ENCODE assay signal across 8 cellular contexts in the genomic region with DNA sequence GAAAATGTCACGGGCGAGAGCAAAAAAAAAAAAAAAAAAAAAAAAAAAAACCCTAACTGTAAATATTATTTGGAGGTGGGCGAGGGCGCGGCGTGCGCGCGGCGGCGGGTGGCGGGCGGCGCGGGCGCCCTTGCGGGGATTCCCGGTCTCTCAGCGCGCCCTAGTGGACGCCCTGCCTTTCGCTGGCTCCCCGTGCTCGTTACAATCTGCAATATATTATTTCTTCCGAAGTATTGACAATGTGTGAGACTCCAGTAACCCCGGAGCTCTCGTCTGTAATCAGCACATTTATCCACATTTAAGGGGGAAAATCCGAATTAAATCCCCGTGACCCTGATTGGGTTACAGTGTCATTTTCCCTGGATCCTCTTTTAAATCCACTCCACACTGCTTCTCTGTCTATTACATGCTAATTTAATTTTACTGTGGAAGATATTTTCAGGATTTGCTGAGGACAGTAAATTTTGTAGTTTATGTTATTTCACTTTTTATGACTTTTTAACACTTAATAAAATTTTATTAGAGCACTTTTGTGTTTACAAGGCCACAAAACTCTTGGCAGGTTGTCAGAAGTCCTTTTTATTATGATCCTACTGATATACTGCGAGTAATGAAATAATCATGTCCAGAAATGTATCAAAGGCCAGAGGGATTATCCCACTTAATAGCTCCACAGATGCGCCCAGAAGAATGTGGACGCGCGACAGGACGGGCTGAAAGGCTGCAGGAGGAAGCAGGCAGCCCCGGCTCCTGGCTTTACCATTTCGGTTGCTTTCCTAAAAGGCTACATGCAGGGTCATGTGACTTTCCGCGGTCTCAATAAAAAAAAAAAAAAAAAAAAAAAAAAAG.
DNase-seq lines count a peak whose midpoint lies in the region; ATAC-seq and TF ChIP-seq lines count a peak whose summit lies in the region.

No MANE protein-coding gene starts in this region.

- peaks cover 60% of the 10 kb centered on the region for H3K27me3 Mint-ChIP-seq in activated CD8-positive, alpha-beta T cell treated with anti-CD3 and anti-CD28 coated beads, Interleukin-2, amount 10 ng/mL, durations not matched to agents 7 days and 5 days (ENCODE audit: low read depth)
- H3K27me3 Mint-ChIP-seq in memory B cell: peaks cover 10% of the 10 kb centered on the region

- peak overlapping the region; percentile 61 for H3K4me3 Mint-ChIP-seq in activated CD8-positive, alpha-beta T cell treated with anti-CD3 and anti-CD28 coated beads, Interleukin-2, amount 10 ng/mL, durations not matched to agents 7 days and 5 days
- H3K4me3 Mint-ChIP-seq in memory B cell: peak overlapping the region; percentile 69

- TF ChIP-seq CTCF in AG09309 (IDR thresholded peaks at IDR 0.05; ENCODE audit: control insufficient read depth, insufficient read depth, low read depth, low read length, missing control alignments): peak; percentile 65

- peaks cover 7% of the 10 kb centered on the region for H3K4me1 Mint-ChIP-seq in activated CD8-positive, alpha-beta T cell treated with anti-CD3 and anti-CD28 coated beads, Interleukin-2, amount 10 ng/mL, durations not matched to agents 7 days and 5 days (ENCODE audit: low read depth)
- peaks cover 3% of the 10 kb centered on the region for H3K4me1 Mint-ChIP-seq in memory B cell

- peak overlapping the region; percentile 68 for H3K4me3 ChIP-seq in AG09309 (ENCODE audit: control insufficient read depth, low read depth, low read length)

- POLR2A ChIA-PET in activated CD8-positive, alpha-beta T cell treated with anti-CD3 and anti-CD28 coated beads, Interleukin-2, amount 10 ng/mL, durations not matched to agents 7 days and 5 days (lab: Charles Lee): no interaction called here

- ATAC-seq in GM19023 (IDR thresholded peaks at IDR 0.05; ENCODE audit: unreplicated experiment): peak; percentile 73
- peak; percentile 76 for ATAC-seq in HG03196 (IDR thresholded peaks at IDR 0.05; ENCODE audit: unreplicated experiment)
- peak; percentile 94 for ATAC-seq in activated CD8-positive, alpha-beta T cell treated with anti-CD3 and anti-CD28 coated beads, Interleukin-2, amount 10 ng/mL, durations not matched to agents 7 days and 5 days
- peak; percentile 82 for ATAC-seq in memory B cell (ENCODE audit: low read depth)

- H3K27ac Mint-ChIP-seq in activated CD8-positive, alpha-beta T cell treated with anti-CD3 and anti-CD28 coated beads, Interleukin-2, amount 10 ng/mL, durations not matched to agents 7 days and 5 days: no peak overlapping the region
- no peak overlapping the region for H3K27ac Mint-ChIP-seq in memory B cell

- H3K36me3 Mint-ChIP-seq in activated CD8-positive, alpha-beta T cell treated with anti-CD3 and anti-CD28 coated beads, Interleukin-2, amount 10 ng/mL, durations not matched to agents 7 days and 5 days (ENCODE audit: low read depth): no peaks in the 10 kb centered on the region
- no peaks in the 10 kb centered on the region for H3K36me3 Mint-ChIP-seq in memory B cell

- DNase-seq in AG09309 (ENCODE audit: low read depth) (no peak), NCI-H460 (ENCODE audit: extremely low read depth, low read depth) (peak; percentile 59), memory B cell (ENCODE audit: low spot score in 2 of 2) (peak; percentile 48 to 56)
- DNase-seq in activated CD8-positive, alpha-beta T cell treated with anti-CD3 and anti-CD28 coated beads, Interleukin-2, amount 10 ng/mL, durations not matched to agents 7 days and 5 days: peak; percentile 70
- peak; percentile 32 for DNase-seq in effector CD8-positive, alpha-beta T cell (lab: John Stamatoyannopoulos, UW)
- DNase-seq in stimulated activated CD8-positive, alpha-beta memory T cell treated with anti-CD3 and anti-CD28 coated beads, Interleukin-12 subunit alpha, Interleukin-12 subunit beta, amount 100 ng/mL, for 4 hours (ENCODE audit: low read depth): peak; percentile 30

- H3K9me3 Mint-ChIP-seq in activated CD8-positive, alpha-beta T cell treated with anti-CD3 and anti-CD28 coated beads, Interleukin-2, amount 10 ng/mL, durations not matched to agents 7 days and 5 days (ENCODE audit: insufficient read depth): no peaks in the 10 kb centered on the region
- no peaks in the 10 kb centered on the region for H3K9me3 Mint-ChIP-seq in memory B cell

- CTCF ChIA-PET in activated CD8-positive, alpha-beta T cell treated with anti-CD3 and anti-CD28 coated beads, Interleukin-2, amount 10 ng/mL, durations not matched to agents 7 days and 5 days (lab: Charles Lee): interaction anchor here (0.6 to 3.2 kb wide), 11 partner anchors 13 to 512 kb away, joined by 3 to 26 read pairs (median 7); no protein-coding TSS in a partner anchor
